Comparison of ENCODE assay signal across 8 cellular contexts in genomic region chr9:105447386-105447813, GRCh38. TPM values are rescaled to one million over a fixed set of nuclear protein-coding genes. Genes with fewer than 3 reads are reported as not detected.
A peak's percentile ranks its signal among the peaks of the same experiment; 100 is the strongest.
DNase-seq lines count a peak whose midpoint lies in the region; ATAC-seq, FAIRE-seq and TF ChIP-seq lines count a peak whose summit lies in the region.

No MANE protein-coding gene starts in this region.

- ATAC-seq in GM12878, result no peak

- TF ChIP-seq EP300 in GM12878 (IDR thresholded peaks at IDR 0.05; ENCODE audit: borderline replicate concordance in 1 of 2, control insufficient read depth in 1 of 2, low read depth in 2 of 2, low read length in 2 of 2), result no peak

- DNase-seq in left ventricle myocardium inferior (no peak), cardiac septum (ENCODE audit: low spot score) (no peak), GM12878 (ENCODE audit: low read depth, low spot score) (no peak), mesenchymal stem cell (no peak), uterus (no peak), 8988T (no peak), putamen (ENCODE audit: low spot score) (no peak)
- DNase-seq in stimulated activated CD4-positive, alpha-beta T cell treated with anti-CD3 and anti-CD28 coated beads, Interleukin-1b, Interleukin-23, amount 100 ng/mL, for 48 hours, result no peak

- peak overlapping the region; percentile 80 for H3K9ac ChIP-seq in GM12878 (ENCODE audit: control insufficient read depth, insufficient read depth, low read length)
- peak overlapping the region; percentile 93 for H3K9ac ChIP-seq in mesenchymal stem cell (ENCODE audit: low read length)

- peak overlapping the region; percentile 98 to 99 for H3K18ac ChIP-seq in mesenchymal stem cell (ENCODE audit: low read depth in 1 of 2, low read length in 2 of 2)

- 46% methylated on average over 16 of the region's 16 CpGs for WGBS in GM12878 (ENCODE audit: insufficient coverage, insufficient replicate concordance, low lambda C conversion rate, missing lambda C conversion rate)
- WGBS in mesenchymal stem cell, result 76% methylated on average over 6 of the region's 16 CpGs

- SMC1A ChIA-PET in GM12878 (lab: Charles Lee; ENCODE audit: uncharacterized antibody, unreplicated experiment), result interaction anchor here (0.7 to 1.2 kb wide), 5 partner anchors 40 to 271 kb away, joined by 3 read pairs; no protein-coding TSS in a partner anchor

- H3K23ac ChIP-seq in mesenchymal stem cell (ENCODE audit: low read length in 2 of 2), result no peak overlapping the region

- H2AFZ ChIP-seq in GM12878 (ENCODE audit: control insufficient read depth, low read depth, low read length) (peak overlapping the region; percentile 98), mesenchymal stem cell (ENCODE audit: low read depth, low read length) (peak overlapping the region; percentile 98)

- H2BK120ac ChIP-seq in mesenchymal stem cell (ENCODE audit: low read depth, low read length), result peak overlapping the region; percentile 73

- CTCF ChIA-PET in GM12878 (lab: Yijun Ruan, JAX), result interaction anchor here (0.7 to 1.7 kb wide), 4 partner anchors 25 to 271 kb away, joined by 3 to 7 read pairs (median 6); no protein-coding TSS in a partner anchor

- no peaks in the 10 kb centered on the region for H4K20me1 ChIP-seq in GM12878 (ENCODE audit: control insufficient read depth, insufficient read depth)

- TF ChIP-seq POLR2A in GM12878 (IDR thresholded peaks at IDR 0.05; ENCODE audit: low read depth, low read length), result no peak
- no peak for TF ChIP-seq POLR2A in uterus (IDR thresholded peaks at IDR 0.05)

- H2AK5ac ChIP-seq in mesenchymal stem cell (ENCODE audit: low read length, severe bottlenecking), result no peak overlapping the region

- in situ Hi-C loops in GM12878 (cut with MboI), result no loop called here

- no peak for TF ChIP-seq CTCF in left ventricle myocardium inferior (IDR thresholded peaks at IDR 0.05; ENCODE audit: borderline replicate concordance)
- no peak for TF ChIP-seq CTCF in GM12878 (IDR thresholded peaks at IDR 0.05 in 2 of 3, conservative IDR thresholded peaks at IDR 0.05 in 1 of 3; ENCODE audit: control insufficient read depth in 2 of 3, extremely low read depth in 1 of 3, insufficient read depth in 1 of 3, low read depth in 3 of 3, low read length in 3 of 3)
- TF ChIP-seq CTCF in uterus (IDR thresholded peaks at IDR 0.05), result no peak

- peaks cover 24% of the 10 kb centered on the region for H3K79me2 ChIP-seq in GM12878 (ENCODE audit: control insufficient read depth, insufficient read depth, low read length)

- H2BK15ac ChIP-seq in mesenchymal stem cell (ENCODE audit: low read depth, poor library complexity, severe bottlenecking), result peak overlapping the region; percentile 92

- POLR2A ChIA-PET in GM12878 (lab: Charles Lee), result interaction anchor here (0.6 kb wide), 1 partner anchor 64 kb away, joined by 5 read pairs; no protein-coding TSS in a partner anchor

- H3K79me1 ChIP-seq in mesenchymal stem cell (replicated peaks; ENCODE audit: low read length, poor library complexity, severe bottlenecking), result peaks cover 1% of the 10 kb centered on the region

- H3K36me3 ChIP-seq in left ventricle myocardium inferior (no peaks in the 10 kb centered on the region), GM12878 (ENCODE audit: control insufficient read depth in 2 of 2, insufficient read depth in 2 of 2, low read length in 1 of 2) (no peaks in the 10 kb centered on the region), mesenchymal stem cell (ENCODE audit: control insufficient read depth in 1 of 2, insufficient read depth in 2 of 2, low read depth in 1 of 2, low read length in 2 of 2) (no peaks in the 10 kb centered on the region), uterus (no peaks in the 10 kb centered on the region)

- no peak for TF ChIP-seq RAD21 in GM12878 (IDR thresholded peaks at IDR 0.05; ENCODE audit: insufficient read depth, low read depth, low read length)

- peak overlapping the region; percentile 97 to 98 for H3K4ac ChIP-seq in mesenchymal stem cell (ENCODE audit: low read depth in 1 of 2, low read length in 2 of 2)

- H4K8ac ChIP-seq in mesenchymal stem cell (ENCODE audit: low read length), result peak overlapping the region; percentile 100

- H2BK5ac ChIP-seq in mesenchymal stem cell (ENCODE audit: low read depth, low read length, poor library complexity, severe bottlenecking), result no peak overlapping the region

- H3K27me3 ChIP-seq in left ventricle myocardium inferior (ENCODE audit: low read depth) (no peaks in the 10 kb centered on the region), GM12878 (replicated peaks in 1 of 2; ENCODE audit: control insufficient read depth in 2 of 2, insufficient read depth in 2 of 2, low read length in 1 of 2) (no peaks in the 10 kb centered on the region), mesenchymal stem cell (ENCODE audit: control insufficient read depth in 1 of 2, insufficient read depth in 1 of 2, low read length in 2 of 2) (no peaks in the 10 kb centered on the region), uterus (no peaks in the 10 kb centered on the region)

- H2BK12ac ChIP-seq in mesenchymal stem cell (ENCODE audit: low read length in 2 of 2), result peak overlapping the region; percentile 14 to 83

- H3K27ac ChIP-seq in left ventricle myocardium inferior (replicated peaks), result peak overlapping the region; percentile 87
- H3K27ac ChIP-seq in GM12878 (ENCODE audit: control insufficient read depth, insufficient read depth), result peak overlapping the region; percentile 16; the same call in 1 of the 2 replicates
- H3K27ac ChIP-seq in mesenchymal stem cell (ENCODE audit: low read length, poor library complexity, severe bottlenecking), result peak overlapping the region; percentile 63
- H3K27ac ChIP-seq in uterus, result peak overlapping the region; percentile 79

- intact Hi-C loops in left ventricle myocardium inferior (cut with micrococcal nuclease), result no loop called here
- intact Hi-C loops in cardiac septum (cut with DNase I), result loop anchor here (10.0 kb wide), 2 partner anchors 203 to 247 kb away; partner anchors contain the start of genes SLC44A1 and TMEM38B
- intact Hi-C loops in GM12878 (cut with micrococcal nuclease; ENCODE audit: unreplicated experiment), result loop anchor here (5.0 to 10.0 kb wide), 2 partner anchors 110 to 247 kb away; partner anchors contain the start of genes FKTN and TMEM38B
- intact Hi-C loops in uterus (cut with DNase I; ENCODE audit: low total_unique reads), result no loop called here

- no TSS peak for BruUV-seq in GM12878 (replicated peaks; lab: Mats Ljungman, UMichigan)

- H3K4me3 ChIP-seq in left ventricle myocardium inferior, result peak overlapping the region; percentile 88
- peak overlapping the region; percentile 83 for H3K4me3 ChIP-seq in GM12878
- peak overlapping the region; percentile 83 to 91 for H3K4me3 ChIP-seq in mesenchymal stem cell (ENCODE audit: insufficient read depth in 1 of 2, low read depth in 1 of 2, low read length in 2 of 2)
- peak overlapping the region; percentile 67 to 79 for H3K4me3 ChIP-seq in uterus

- H4K91ac ChIP-seq in mesenchymal stem cell (ENCODE audit: low read length), result peak overlapping the region; percentile 98

- H3K14ac ChIP-seq in mesenchymal stem cell (ENCODE audit: low read length in 2 of 2), result peak overlapping the region in 1 of 2 experiments; percentile 98

- no peak for FAIRE-seq in GM12878 (lab: Jason Lieb, UNC)

- RAD21 ChIA-PET in GM12878 (lab: Charles Lee; ENCODE audit: unreplicated experiment), result interaction anchor here (0.8 to 2.2 kb wide), 5 partner anchors 10 to 270 kb away, joined by 3 to 7 read pairs (median 3); no protein-coding TSS in a partner anchor

- H3K9me3 ChIP-seq in left ventricle myocardium inferior (replicated peaks) (no peaks in the 10 kb centered on the region), GM12878 (replicated peaks; ENCODE audit: control insufficient read depth, insufficient read depth, low read length) (no peaks in the 10 kb centered on the region), mesenchymal stem cell (ENCODE audit: control insufficient read depth, low read length) (no peaks in the 10 kb centered on the region), uterus (no peaks in the 10 kb centered on the region)

- H3K4me2 ChIP-seq in GM12878 (ENCODE audit: control insufficient read depth, insufficient read depth), result peak overlapping the region; percentile 93
- H3K4me2 ChIP-seq in mesenchymal stem cell (ENCODE audit: low read length, poor library complexity, severe bottlenecking), result peak overlapping the region; percentile 98

- peaks cover 47% of the 10 kb centered on the region for H3K4me1 ChIP-seq in left ventricle myocardium inferior
- no peaks in the 10 kb centered on the region for H3K4me1 ChIP-seq in GM12878 (ENCODE audit: control insufficient read depth, insufficient read depth, low read length)
- H3K4me1 ChIP-seq in mesenchymal stem cell (ENCODE audit: control insufficient read depth, insufficient read depth, low read depth, low read length), result peaks cover 5% of the 10 kb centered on the region
- H3K4me1 ChIP-seq in uterus, result no peaks in the 10 kb centered on the region

RNA-seq across cellular contexts. Expression of gene FSD1L, which starts 0.4 kb away (rescaled TPM):
- total RNA-seq in left ventricle myocardium inferior (7.6 TPM), cardiac septum (10.8 TPM), GM12878 (2014; rRNA removed) (16.9 and 19.7 TPM in 2 replicates), GM12878 (2014; rRNA removed; fragmentation: Illumina TruSeq; extraction: Trizol) (23.0 and 24.6 TPM in 2 replicates), GM12878 (2021) (21.7 and 23.2 TPM in 2 replicates), uterus (10 to 100 TPM in 1 of 4 donors, 1 to 10 TPM in 3; 1.8 to 19.1 (median 8.3) TPM)
- 103 and 108 TPM in 2 replicates for total RNA-seq in GM12878 (2013; cell fraction: nucleolus; rRNA removed)
- 3.1 TPM for polyA plus RNA-seq in GM12878 (2011; ENCODE audit: low read depth)
- polyA plus RNA-seq in GM12878 (2011; rRNA removed) (52.4 and 92.7 TPM in 2 replicates), GM12878 (2014; fragmentation: Illumina TruSeq; extraction: Trizol) (18.6 and 23.5 TPM in 2 replicates), GM12878 (2014; fragmentation: Nextera tagmentation; extraction: Ambion mirVana) (10 to 100 TPM; 11.9 to 15.8 TPM), GM12878 (2014; rRNA removed) (9.1 and 12.0 TPM in 2 replicates), GM12878 (2016; fragmentation: Nextera tagmentation; extraction: Ambion mirVana) (10 to 100 TPM; 15.0 to 17.0 TPM)
- polyA plus RNA-seq in GM12878 (2011; cell fraction: cytosol; rRNA removed), result 10.6 and 11.1 TPM in 2 replicates
- polyA plus RNA-seq in GM12878 (2011; cell fraction: nucleus; rRNA removed), result 25.5 and 29.8 TPM in 2 replicates
- 6.0 and 7.8 TPM in 2 replicates for polyA plus RNA-seq in GM12878 (2012)
- polyA minus RNA-seq in GM12878 (2011; rRNA and poly(A)+ RNA removed), result 28.5 and 48.1 TPM in 2 replicates
- polyA minus RNA-seq in GM12878 (2011; cell fraction: cytosol; rRNA and poly(A)+ RNA removed), result 14.8 and 20.1 TPM in 2 replicates
- 27.8 and 47.0 TPM in 2 replicates for polyA minus RNA-seq in GM12878 (2011; cell fraction: nucleus; rRNA and poly(A)+ RNA removed)
- 2.6 TPM for polyA plus RNA-seq in mesenchymal stem cell (2013, experiment 1 of 2)
- polyA plus RNA-seq in mesenchymal stem cell (2013, experiment 2 of 2), result 3.1 TPM

Comparison
In these comparisons a context has a peak if more than half of its experiments do, and no peak if none do; other contexts are left out.
1. intact Hi-C loops: an anchor here in cardiac septum (10.0 kb wide) and GM12878 (5.0 to 10.0 kb wide); none called in left ventricle myocardium inferior and uterus.
2. H3K27ac ChIP-seq: peak in every context shown above with its lines; median percentile 87 in left ventricle myocardium inferior; 79 in uterus; 63 in mesenchymal stem cell; 16 in GM12878.